In genomic region chr7:44311561-44312495, GRCh38 we compare ENCODE assay signal across 24 cellular contexts. TPM values are rescaled to one million over a fixed set of nuclear protein-coding genes. Genes with fewer than 3 reads are reported as not detected.
DNase-seq lines count a peak whose midpoint lies in the region; ATAC-seq, FAIRE-seq and TF ChIP-seq lines count a peak whose summit lies in the region.
"Had no signal": no experiment of that assay in that cellular context is flagged by ENCODE, and none has a peak within 500 bp of the region (broad histone marks: within the 10 kb centered on the region; RNA-seq: fewer than 3 reads in every experiment).

No MANE protein-coding gene starts in this region.

- WGBS in heart left ventricle, 4 donors: 69 to 85% (median 80%) methylated on average over 12 to 16 of the region's 16 CpGs

- no peak overlapping the region for H3K4me3 Mint-ChIP-seq in MCF 10A (ENCODE audit: unreplicated experiment)
- H3K4me3 Mint-ChIP-seq: activated CD4-positive, alpha-beta T cell treated with anti-CD3 and anti-CD28 coated beads for 36 hours; naive thymus-derived CD4-positive, alpha-beta T cell; T-cell had no signal

- H3K9me3 ChIP-seq in breast epithelium (peaks cover 0 to 8% of the 10 kb centered on the region in 2 donors), heart left ventricle (peaks cover 0 to 11% (median 2%) of the 10 kb centered on the region in 12 donors), upper lobe of right lung (no peaks in the 10 kb centered on the region)
- H3K9me3 ChIP-seq: pancreas, vagina had no signal

- TF ChIP-seq POLR2A in breast epithelium (IDR thresholded peaks at IDR 0.05) (no peak), heart left ventricle (IDR thresholded peaks at IDR 0.05) (no peak), H54 (IDR thresholded peaks at IDR 0.05; ENCODE audit: low read depth, low read length) (no peak)

- peaks cover 7% of the 10 kb centered on the region for H3K36me3 Mint-ChIP-seq in MCF 10A (ENCODE audit: insufficient read depth, unreplicated experiment)
- H3K36me3 Mint-ChIP-seq: naive thymus-derived CD4-positive, alpha-beta T cell; T-cell had no signal

- H3K4me1 ChIP-seq in breast epithelium (no peaks in the 10 kb centered on the region), heart left ventricle (peaks cover 4 to 56% (median 27%) of the 10 kb centered on the region in 12 donors), upper lobe of right lung (no peaks in the 10 kb centered on the region)
- H3K4me1 ChIP-seq: pancreas had no signal

- ATAC-seq in heart left ventricle: no peak
- no peak for ATAC-seq in upper lobe of right lung
- ATAC-seq: activated CD4-positive, alpha-beta T cell treated with anti-CD3 and anti-CD28 coated beads for 36 hours; naive thymus-derived CD4-positive, alpha-beta T cell; pancreas; sciatic nerve; T-cell had no signal

- no peaks in the 10 kb centered on the region for H3K9me3 Mint-ChIP-seq in MCF 10A (ENCODE audit: unreplicated experiment)

- H3K27me3 ChIP-seq in breast epithelium (no peaks in the 10 kb centered on the region), heart left ventricle (peaks cover 0 to 24% (median 0%) of the 10 kb centered on the region in 9 donors), upper lobe of right lung (peaks cover 16% of the 10 kb centered on the region)
- H3K27me3 ChIP-seq: vagina had no signal

- no peak for FAIRE-seq in H54 (lab: Jason Lieb, UNC)
- FAIRE-seq: GM19239, pancreas had no signal

- peaks cover 10% of the 10 kb centered on the region for H3K4me1 Mint-ChIP-seq in MCF 10A (ENCODE audit: insufficient read depth, unreplicated experiment)

- peak; percentile 8 to 41 for DNase-seq in breast epithelium (ENCODE audit: low spot score in 2 of 2)
- DNase-seq in MCF 10A (ENCODE audit: unreplicated experiment): no peak
- DNase-seq in heart left ventricle: peak in 1 of 5 donors; percentile 21
- peak; percentile 7 for DNase-seq in mucosa of gallbladder (ENCODE audit: low spot score)
- peak; percentile 46 for DNase-seq in upper lobe of right lung
- no peak for DNase-seq in NCI-H2196 (lab: John Stamatoyannopoulos, UW; ENCODE audit: unreplicated experiment)
- no peak for DNase-seq in H54 (ENCODE audit: insufficient read length, low spot score)
- no peak for DNase-seq in T-helper 9 cell
- DNase-seq: ACHN; activated CD4-positive, alpha-beta T cell treated with anti-CD3 and anti-CD28 coated beads for 36 hours; activated gamma-delta T cell treated with Interleukin-2 at 50 U/mL for 16 hours; C1 segment of cervical spinal cord; GM23248; NCI-H1092 treated with DMSO at 0.1 percent for 48 hours; NCI-H2029 treated with DMSO at 0.1 percent for 48 hours; NCI-H510A; PC-9 had no signal

- H3K4me3 ChIP-seq in breast epithelium: no peak overlapping the region
- H3K4me3 ChIP-seq in heart left ventricle: no peak overlapping the region
- H3K4me3 ChIP-seq in upper lobe of right lung: no peak overlapping the region
- H3K4me3 ChIP-seq: cardiac muscle cell, GM23248, pancreas, PC-9, vagina had no signal

- BruUV-seq in MCF 10A (replicated peaks; lab: Mats Ljungman, UMichigan): no TSS peak

- no peak overlapping the region for H3K27ac ChIP-seq in breast epithelium
- H3K27ac ChIP-seq in heart left ventricle: peak overlapping the region in 9 of 12 donors; percentile 81 to 96 (median 89)
- no peak overlapping the region for H3K27ac ChIP-seq in upper lobe of right lung
- H3K27ac ChIP-seq: cardiac muscle cell, GM23248, pancreas, PC-9, vagina had no signal

- H3K27ac Mint-ChIP-seq in MCF 10A (ENCODE audit: low read depth, unreplicated experiment): no peak overlapping the region
- H3K27ac Mint-ChIP-seq: activated CD4-positive, alpha-beta T cell treated with anti-CD3 and anti-CD28 coated beads for 36 hours; T-cell had no signal

- CTCF ChIA-PET in MCF 10A (lab: Yijun Ruan, JAX): no interaction called here

- intact Hi-C loops in breast epithelium (cut with DNase I; ENCODE audit: low total_unique reads) (no loop called here), MCF 10A (cut with micrococcal nuclease) (no loop called here), heart left ventricle (cut with DNase I) (no loop called here), upper lobe of right lung (cut with DNase I) (no loop called here)

- POLR2A ChIA-PET in MCF 10A (lab: Yijun Ruan, JAX): no interaction called here

- H3K27me3 Mint-ChIP-seq in MCF 10A (ENCODE audit: insufficient read depth, unreplicated experiment): no peaks in the 10 kb centered on the region

- TF ChIP-seq CTCF in breast epithelium (IDR thresholded peaks at IDR 0.05): no peak
- TF ChIP-seq CTCF in MCF 10A (IDR thresholded peaks at IDR 0.05; ENCODE audit: unreplicated experiment): no peak
- TF ChIP-seq CTCF in heart left ventricle (IDR thresholded peaks at IDR 0.05): no peak
- no peak for TF ChIP-seq CTCF in upper lobe of right lung (IDR thresholded peaks at IDR 0.05)

- H3K36me3 ChIP-seq in breast epithelium (no peaks in the 10 kb centered on the region), heart left ventricle (no peaks in the 10 kb centered on the region), upper lobe of right lung (no peaks in the 10 kb centered on the region)
- H3K36me3 ChIP-seq: cardiac muscle cell, pancreas, vagina had no signal

RNA-seq across cellular contexts. Expression of gene CAMK2B, which starts 13.6 kb away (rescaled TPM):
- total RNA-seq in breast epithelium (1 to 10 TPM in 2 of 3 donors, not detected in 1; 2.0 to 9.2 TPM), MCF 10A (2022) (0.54 and 1.8 TPM in 2 replicates), heart left ventricle (100 to 1,000 TPM in 5 of 9 donors, 10 to 100 TPM in 4; 77.5 to 141 (median 104) TPM), mucosa of gallbladder (0.23 TPM), upper lobe of right lung (0.17 TPM)
- 100 to 1,000 TPM in 1 of 2 donors, 10 to 100 TPM in 1; 35.7 to 103 TPM for polyA plus RNA-seq in heart left ventricle
- polyA plus RNA-seq: naive thymus-derived CD4-positive, alpha-beta T cell had no signal

Comparison
In these comparisons a context has a peak if more than half of its experiments do, and no peak if none do; other contexts are left out.
1. DNase-seq: peak in breast epithelium (2 of 2), mucosa of gallbladder (single experiment) and upper lobe of right lung (single experiment); none in MCF 10A (single experiment), NCI-H2196 (single experiment), H54 (single experiment) and T-helper 9 cell (single experiment).
2. H3K27ac ChIP-seq: peak in heart left ventricle (9 of 12); none in breast epithelium (0 of 2) and upper lobe of right lung (single experiment).
3. RNA of gene CAMK2B, which starts 13.6 kb away (total RNA-seq): 77.5 to 141 TPM in heart left ventricle; 2.0 to 9.2 TPM in breast epithelium, 0.54 to 1.8 TPM in MCF 10A, 0.23 TPM in mucosa of gallbladder (single experiment) and 0.17 TPM in upper lobe of right lung (single experiment); every median in the first group is over 4 times any median in the second.